ENCODE assay signal across 39 cellular contexts in the genomic region with DNA sequence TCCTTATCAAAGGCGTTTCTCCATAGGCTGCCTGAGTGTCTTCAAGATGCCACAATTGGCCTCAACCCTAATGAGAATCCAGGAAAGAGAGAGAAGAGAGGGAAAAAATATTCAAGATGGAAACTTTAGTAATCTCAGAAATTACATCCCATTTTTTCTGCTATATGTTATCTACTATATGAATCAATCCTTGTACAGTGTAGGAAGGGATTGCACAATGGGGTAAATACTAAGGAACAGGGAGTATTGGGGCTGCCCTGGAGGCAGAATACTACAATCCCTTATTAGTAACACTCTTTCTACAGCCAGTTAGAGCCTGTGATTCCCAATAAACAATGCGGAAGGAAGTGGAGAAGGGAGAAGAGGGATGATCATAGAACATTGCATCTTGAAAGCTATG. TPM values are rescaled to one million over a fixed set of nuclear protein-coding genes. Genes with fewer than 3 reads are reported as not detected.
"Had no signal": no experiment of that assay in that cellular context is flagged by ENCODE, and none has a peak within 500 bp of the region (broad histone marks: within the 10 kb centered on the region; RNA-seq: fewer than 3 reads in every experiment).

No MANE protein-coding gene starts in this region.

- H3K27me3 Mint-ChIP-seq: activated CD4-positive, alpha-beta T cell treated with anti-CD3 and anti-CD28 coated beads, Interleukin-2, amount 10 ng/mL, durations not matched to agents 24 days and 14 days; activated CD8-positive, alpha-beta T cell treated with anti-CD3 and anti-CD28 coated beads for 36 hours had no signal

- H3K4me1 Mint-ChIP-seq: activated CD4-positive, alpha-beta T cell treated with anti-CD3 and anti-CD28 coated beads, Interleukin-2, amount 10 ng/mL, durations not matched to agents 24 days and 14 days; activated naive CD8-positive, alpha-beta T cell treated with anti-CD3 and anti-CD28 coated beads for 36 hours; activated T-helper 17 cell treated with anti-CD3 and anti-CD28 coated beads, Interleukin-2, amount 50 U/mL, for 72 hours had no signal

- H3K4me1 ChIP-seq: ascending aorta, Peyer's patch, SJCRH30 had no signal

- H3K4me3 Mint-ChIP-seq: activated CD4-positive, alpha-beta T cell treated with anti-CD3 and anti-CD28 coated beads, Interleukin-2, amount 10 ng/mL, durations not matched to agents 24 days and 14 days; activated CD8-positive, alpha-beta T cell treated with anti-CD3 and anti-CD28 coated beads for 36 hours; activated naive CD8-positive, alpha-beta T cell treated with anti-CD3 and anti-CD28 coated beads for 36 hours; activated T-cell treated with anti-CD3 and anti-CD28 coated beads, Interleukin-2, amount 50 U/mL, for 72 hours; activated T-helper 17 cell treated with anti-CD3 and anti-CD28 coated beads, Interleukin-2, amount 50 U/mL, for 72 hours had no signal

- H3K27ac ChIP-seq: ascending aorta, Peyer's patch, SJCRH30, SK-N-MC, WERI-Rb-1 had no signal

- H3K27me3 ChIP-seq: ascending aorta, MG63, Peyer's patch, SJCRH30 had no signal

- ATAC-seq: activated CD8-positive, alpha-beta T cell treated with anti-CD3 and anti-CD28 coated beads for 36 hours; activated T-cell treated with anti-CD3 and anti-CD28 coated beads, Interleukin-2, amount 50 U/mL, for 72 hours; activated T-helper 17 cell treated with anti-CD3 and anti-CD28 coated beads, Interleukin-2, amount 50 U/mL, for 72 hours; PC-3 had no signal

- H3K27ac Mint-ChIP-seq: activated CD4-positive, alpha-beta T cell treated with anti-CD3 and anti-CD28 coated beads, Interleukin-2, amount 10 ng/mL, durations not matched to agents 24 days and 14 days; activated CD8-positive, alpha-beta T cell treated with anti-CD3 and anti-CD28 coated beads for 36 hours; activated naive CD8-positive, alpha-beta T cell treated with anti-CD3 and anti-CD28 coated beads for 36 hours; activated T-cell treated with anti-CD3 and anti-CD28 coated beads, Interleukin-2, amount 50 U/mL, for 72 hours; activated T-helper 17 cell treated with anti-CD3 and anti-CD28 coated beads, Interleukin-2, amount 50 U/mL, for 72 hours had no signal

- H3K36me3 ChIP-seq: ascending aorta, MG63, Peyer's patch, SJCRH30, WERI-Rb-1 had no signal

- H3K9me3 Mint-ChIP-seq: activated CD4-positive, alpha-beta T cell treated with anti-CD3 and anti-CD28 coated beads, Interleukin-2, amount 10 ng/mL, durations not matched to agents 24 days and 14 days; activated CD8-positive, alpha-beta T cell treated with anti-CD3 and anti-CD28 coated beads for 36 hours; activated naive CD8-positive, alpha-beta T cell treated with anti-CD3 and anti-CD28 coated beads for 36 hours; activated T-cell treated with anti-CD3 and anti-CD28 coated beads, Interleukin-2, amount 50 U/mL, for 72 hours; activated T-helper 17 cell treated with anti-CD3 and anti-CD28 coated beads, Interleukin-2, amount 50 U/mL, for 72 hours had no signal

- H3K9me3 ChIP-seq: ascending aorta, MG63, Peyer's patch, SJCRH30 had no signal

- H3K4me3 ChIP-seq: ascending aorta, MG63, Peyer's patch, SJCRH30, SK-N-MC had no signal

- H3K36me3 Mint-ChIP-seq: activated naive CD8-positive, alpha-beta T cell treated with anti-CD3 and anti-CD28 coated beads for 36 hours had no signal

- DNase-seq: activated CD4-positive, alpha-beta T cell treated with anti-CD3 and anti-CD28 coated beads, Interleukin-2, amount 10 ng/mL, durations not matched to agents 24 days and 14 days; activated CD4-positive, alpha-beta T cell treated with anti-CD3 and anti-CD28 coated beads, Interleukin-2, amount 50 U/mL, for 4 hours; activated CD4-positive, CD25-positive, alpha-beta regulatory T cell; activated CD8-positive, alpha-beta T cell treated with anti-CD3 and anti-CD28 coated beads for 36 hours; activated effector memory CD4-positive, alpha-beta T cell treated with anti-CD3 and anti-CD28 coated beads, Interleukin-2, amount 50 U/mL, for 16 hours; activated naive CD4-positive, alpha-beta T cell; activated naive CD4-positive, alpha-beta T cell treated with anti-CD3 and anti-CD28 coated beads, Interleukin-2, amount 50 U/mL, for 16 hours; activated naive CD8-positive, alpha-beta T cell treated with anti-CD3 and anti-CD28 coated beads for 36 hours; activated T-cell treated with anti-CD3 and anti-CD28 coated beads, Interleukin-2, amount 50 U/mL, for 1 hour; activated T-cell treated with anti-CD3 and anti-CD28 coated beads, Interleukin-2, amount 50 U/mL, for 72 hours; amygdala; caudate nucleus; cerebellar nuclear complex; MG63; NCI-H1048; NCI-H1105 treated with DMSO at 0.1 percent for 48 hours; NCI-H1436 treated with DMSO at 0.1 percent for 48 hours; NCI-H187; NCI-H2029 treated with DMSO at 0.1 percent for 48 hours; NCI-H2107; NCI-H2171; NCI-H510A; NCI-H526; NCI-H748 treated with DMSO at 0.1 percent for 48 hours; NK-92 treated with Interleukin-12 subunit alpha and Interleukin-12 subunit beta, amount 100 ng/mL, for 24 hours; PC-3; Peyer's patch; Right ventricle myocardium superior; RPMI8226; SJCRH30; T1000; WERI-Rb-1 had no signal

RNA-seq across cellular contexts. Expression of a gene that starts 27.9 kb away (rescaled TPM):
- total RNA-seq: activated CD4-positive, alpha-beta T cell treated with anti-CD3 and anti-CD28 coated beads, Interleukin-2, amount 10 ng/mL, durations not matched to agents 24 days and 14 days; activated CD8-positive, alpha-beta memory T cell treated with anti-CD3 and anti-CD28 coated beads for 36 hours; activated CD8-positive, alpha-beta T cell treated with anti-CD3 and anti-CD28 coated beads for 36 hours; activated naive CD8-positive, alpha-beta T cell treated with anti-CD3 and anti-CD28 coated beads for 36 hours; ascending aorta; T-helper 1 cell treated with Interleukin-12 subunit alpha and Interleukin-12 subunit beta and Interleukin-4 antibody, amounts not matched to agents 30 ng/mL and 1 ng/mL, for 36 hours; T-helper 2 cell treated with Interferon-gamma antibody and Interleukin-4, amounts not matched to agents 100 ng/mL and 5 ng/mL, for 36 hours had no signal

RNA-seq across cellular contexts. Expression of a gene that starts 43.7 kb away (rescaled TPM):
- total RNA-seq: activated CD4-positive, alpha-beta T cell treated with anti-CD3 and anti-CD28 coated beads, Interleukin-2, amount 10 ng/mL, durations not matched to agents 24 days and 14 days; activated CD8-positive, alpha-beta memory T cell treated with anti-CD3 and anti-CD28 coated beads for 36 hours; activated CD8-positive, alpha-beta T cell treated with anti-CD3 and anti-CD28 coated beads for 36 hours; activated naive CD8-positive, alpha-beta T cell treated with anti-CD3 and anti-CD28 coated beads for 36 hours; activated T-cell treated with anti-CD3 and anti-CD28 coated beads, Interleukin-2, amount 50 U/mL, for 72 hours; activated T-helper 17 cell treated with anti-CD3 and anti-CD28 coated beads, Interleukin-2, amount 50 U/mL, for 72 hours; ascending aorta; PC-3; Peyer's patch; Right ventricle myocardium superior; T-helper 1 cell treated with Interleukin-12 subunit alpha and Interleukin-12 subunit beta and Interleukin-4 antibody, amounts not matched to agents 30 ng/mL and 1 ng/mL, for 36 hours; T-helper 2 cell treated with Interferon-gamma antibody and Interleukin-4, amounts not matched to agents 100 ng/mL and 5 ng/mL, for 36 hours had no signal
- polyA plus RNA-seq: adipose tissue had no signal

RNA-seq across cellular contexts. Expression of a gene that starts 58.9 kb away (rescaled TPM):
- total RNA-seq: activated CD4-positive, alpha-beta T cell treated with anti-CD3 and anti-CD28 coated beads, Interleukin-2, amount 10 ng/mL, durations not matched to agents 24 days and 14 days; activated CD8-positive, alpha-beta memory T cell treated with anti-CD3 and anti-CD28 coated beads for 36 hours; activated CD8-positive, alpha-beta T cell treated with anti-CD3 and anti-CD28 coated beads for 36 hours; activated naive CD8-positive, alpha-beta T cell treated with anti-CD3 and anti-CD28 coated beads for 36 hours; activated T-cell treated with anti-CD3 and anti-CD28 coated beads, Interleukin-2, amount 50 U/mL, for 72 hours; activated T-helper 17 cell treated with anti-CD3 and anti-CD28 coated beads, Interleukin-2, amount 50 U/mL, for 72 hours; T-helper 1 cell treated with Interleukin-12 subunit alpha and Interleukin-12 subunit beta and Interleukin-4 antibody, amounts not matched to agents 30 ng/mL and 1 ng/mL, for 36 hours; T-helper 2 cell treated with Interferon-gamma antibody and Interleukin-4, amounts not matched to agents 100 ng/mL and 5 ng/mL, for 36 hours had no signal
